27 cellular contexts compared by ENCODE assay signal in genomic region chr6:147441751-147442150, GRCh38.
"Had no signal": no experiment of that assay in that cellular context is flagged by ENCODE, and none has a peak within 500 bp of the region (broad histone marks: within the 10 kb centered on the region; RNA-seq: fewer than 3 reads in every experiment).

No MANE protein-coding gene starts in this region.

- H3K9me3 ChIP-seq: left lung, lower lobe of right lung, right lobe of liver, upper lobe of left lung had no signal

- DNase-seq: activated B cell treated with CpG ODN at 0.5 μM for 24 hours; activated CD4-positive, alpha-beta T cell treated with anti-CD3 and anti-CD28 coated beads, Interleukin-2, amount 50 U/mL, for 1 hour; activated CD8-positive, alpha-beta T cell treated with anti-CD3 and anti-CD28 coated beads for 36 hours; activated gamma-delta T cell treated with Interleukin-2 at 50 U/mL for 16 hours; activated naive CD4-positive, alpha-beta T cell treated with anti-CD3 and anti-CD28 coated beads, Interleukin-2, amount 50 U/mL, for 16 hours; activated T-cell treated with anti-CD3 and anti-CD28 coated beads, Interleukin-2, amount 50 U/mL, for 4 hours; amygdala; caudate nucleus; kidney glomerular epithelial cell; left lung; lower lobe of right lung; mesenchymal stem cell; natural killer cell; occipital lobe; right lobe of liver; stimulated activated CD4-positive, alpha-beta T cell treated with anti-CD3 and anti-CD28 coated beads, Interleukin-12 subunit alpha, Interleukin-12 subunit beta, amount 100 ng/mL, for 4 hours; stimulated activated CD4-positive, alpha-beta T cell treated with anti-CD3 and anti-CD28 coated beads, Interleukin-4, amount 100 ng/mL, for 24 hours; stimulated activated naive CD8-positive, alpha-beta T cell treated with anti-CD3 and anti-CD28 coated beads, Interleukin-15, amount 100 ng/mL, for 72 hours; substantia nigra; T-helper 1 cell; upper lobe of left lung had no signal

- H3K4me1 Mint-ChIP-seq: activated B cell treated with CpG ODN at 0.5 μM for 24 hours; activated T-helper 17 cell treated with anti-CD3 and anti-CD28 coated beads, Interleukin-2, amount 50 U/mL, for 72 hours; natural killer cell; neural progenitor cell; stimulated activated memory B cell treated with anti-CD40 and anti-IgM and Interleukin-4, amounts not matched to agents 10 μg/mL and 1 μg/mL and 100 μg/mL, for 72 hours; stimulated activated naive CD8-positive, alpha-beta T cell treated with anti-CD3 and anti-CD28 coated beads, Interleukin-15, amount 100 ng/mL, for 72 hours had no signal

- ATAC-seq: activated CD8-positive, alpha-beta T cell treated with anti-CD3 and anti-CD28 coated beads for 36 hours; activated T-cell treated with anti-CD3 and anti-CD28 coated beads, Interleukin-2, amount 50 U/mL, for 4 hours; activated T-helper 17 cell treated with anti-CD3 and anti-CD28 coated beads, Interleukin-2, amount 50 U/mL, for 72 hours; left lung; lower lobe of right lung; natural killer cell; right lobe of liver; stimulated activated memory B cell treated with anti-CD40 and anti-IgM and Interleukin-4, amounts not matched to agents 10 μg/mL and 1 μg/mL and 100 μg/mL, for 72 hours; stimulated activated naive CD8-positive, alpha-beta T cell treated with anti-CD3 and anti-CD28 coated beads, Interleukin-15, amount 100 ng/mL, for 72 hours had no signal

- H2AFZ ChIP-seq: neural progenitor cell had no signal

- H3K27ac Mint-ChIP-seq: activated B cell treated with CpG ODN at 0.5 μM for 24 hours; activated CD8-positive, alpha-beta T cell treated with anti-CD3 and anti-CD28 coated beads for 36 hours; activated T-helper 17 cell treated with anti-CD3 and anti-CD28 coated beads, Interleukin-2, amount 50 U/mL, for 72 hours; dendritic cell treated with granulocyte-macrophage colony-stimulating factor and Interleukin-4, amounts not matched to agents 40 ng/mL and 50 ng/mL, for 4 days; natural killer cell; neural progenitor cell; stimulated activated memory B cell treated with anti-CD40 and anti-IgM and Interleukin-4, amounts not matched to agents 10 μg/mL and 1 μg/mL and 100 μg/mL, for 72 hours; stimulated activated naive CD8-positive, alpha-beta T cell treated with anti-CD3 and anti-CD28 coated beads, Interleukin-15, amount 100 ng/mL, for 72 hours; T-helper 2 cell treated with Interferon-gamma antibody and Interleukin-4, amounts not matched to agents 5 μg/mL and 100 μg/mL, for 36 hours had no signal

- H3K27ac ChIP-seq: left lung, lower lobe of right lung, neural progenitor cell, right lobe of liver, skin epidermis, upper lobe of left lung had no signal

- H3K9ac ChIP-seq: neural progenitor cell had no signal

- H3K27me3 ChIP-seq: left lung, neural progenitor cell, right lobe of liver, upper lobe of left lung had no signal

- H3K4me1 ChIP-seq: left lung, lower lobe of right lung, right lobe of liver, upper lobe of left lung had no signal

- H3K4me3 ChIP-seq: left lung, lower lobe of right lung, neural progenitor cell, right lobe of liver, skin epidermis, upper lobe of left lung had no signal

- H3K36me3 Mint-ChIP-seq: natural killer cell; neural progenitor cell; stimulated activated memory B cell treated with anti-CD40 and anti-IgM and Interleukin-4, amounts not matched to agents 10 μg/mL and 1 μg/mL and 100 μg/mL, for 72 hours had no signal

- H3K9me3 Mint-ChIP-seq: activated B cell treated with CpG ODN at 0.5 μM for 24 hours; activated CD8-positive, alpha-beta T cell treated with anti-CD3 and anti-CD28 coated beads for 36 hours; activated T-cell treated with anti-CD3 and anti-CD28 coated beads, Interleukin-2, amount 50 U/mL, for 4 hours; activated T-helper 17 cell treated with anti-CD3 and anti-CD28 coated beads, Interleukin-2, amount 50 U/mL, for 72 hours; natural killer cell; neural progenitor cell; stimulated activated memory B cell treated with anti-CD40 and anti-IgM and Interleukin-4, amounts not matched to agents 10 μg/mL and 1 μg/mL and 100 μg/mL, for 72 hours; stimulated activated naive CD8-positive, alpha-beta T cell treated with anti-CD3 and anti-CD28 coated beads, Interleukin-15, amount 100 ng/mL, for 72 hours; T-helper 2 cell treated with Interferon-gamma antibody and Interleukin-4, amounts not matched to agents 5 μg/mL and 100 μg/mL, for 36 hours had no signal

- H3K36me3 ChIP-seq: left lung, lower lobe of right lung, neural progenitor cell, right lobe of liver, upper lobe of left lung had no signal

- H3K4me3 Mint-ChIP-seq: activated B cell treated with CpG ODN at 0.5 μM for 24 hours; activated CD8-positive, alpha-beta T cell treated with anti-CD3 and anti-CD28 coated beads for 36 hours; activated T-cell treated with anti-CD3 and anti-CD28 coated beads, Interleukin-2, amount 50 U/mL, for 4 hours; activated T-helper 17 cell treated with anti-CD3 and anti-CD28 coated beads, Interleukin-2, amount 50 U/mL, for 72 hours; dendritic cell treated with granulocyte-macrophage colony-stimulating factor and Interleukin-4, amounts not matched to agents 40 ng/mL and 50 ng/mL, for 4 days; natural killer cell; neural progenitor cell; stimulated activated memory B cell treated with anti-CD40 and anti-IgM and Interleukin-4, amounts not matched to agents 10 μg/mL and 1 μg/mL and 100 μg/mL, for 72 hours; stimulated activated naive CD8-positive, alpha-beta T cell treated with anti-CD3 and anti-CD28 coated beads, Interleukin-15, amount 100 ng/mL, for 72 hours; T-helper 2 cell treated with Interferon-gamma antibody and Interleukin-4, amounts not matched to agents 5 μg/mL and 100 μg/mL, for 36 hours had no signal

- H3K4me2 ChIP-seq: neural progenitor cell had no signal
